ENCODE assay signal across 11 cellular contexts in the genomic region with DNA sequence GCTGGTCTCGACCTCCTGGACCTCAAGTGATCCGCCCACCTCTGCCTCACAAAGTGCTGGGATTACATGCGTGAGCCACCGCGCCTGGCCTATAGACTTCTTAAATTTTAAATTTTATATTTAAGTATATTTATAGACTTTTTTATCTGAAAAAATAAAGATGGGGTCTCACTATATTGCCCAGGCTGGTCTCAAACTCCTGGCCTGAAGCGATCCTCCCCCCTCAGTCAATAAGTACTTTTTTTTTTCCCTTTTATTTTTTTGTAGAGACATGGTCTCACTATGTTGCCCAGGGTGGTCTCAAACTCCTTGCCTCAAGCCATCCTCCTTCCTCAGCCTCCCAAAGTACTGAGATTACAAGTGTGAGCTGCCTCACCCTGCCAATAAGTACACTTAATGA. TPM values are rescaled to one million over a fixed set of nuclear protein-coding genes. Genes with fewer than 3 reads are reported as not detected.
DNase-seq lines count a peak whose midpoint lies in the region; ATAC-seq and TF ChIP-seq lines count a peak whose summit lies in the region.
"Had no signal": no experiment of that assay in that cellular context is flagged by ENCODE, and none has a peak within 500 bp of the region (broad histone marks: within the 10 kb centered on the region; RNA-seq: fewer than 3 reads in every experiment).

No MANE protein-coding gene starts in this region.

- POLR2A ChIA-PET in AG04449 (lab: Yijun Ruan, JAX) = interaction anchor here (0.9 to 1.3 kb wide), 2 partner anchors 9 to 20 kb away, joined by 3 to 7 read pairs; no protein-coding TSS in a partner anchor
- POLR2A ChIA-PET in naive thymus-derived CD8-positive, alpha-beta T cell (lab: Charles Lee) = interaction anchor here (1.4 to 5.5 kb wide), 6 partner anchors 9 to 839 kb away, joined by 3 to 73 read pairs (median 8); a partner anchor contains a TSS

- peaks cover 19% of the 10 kb centered on the region for H3K36me3 Mint-ChIP-seq in central memory CD8-positive, alpha-beta T cell (ENCODE audit: insufficient read depth)
- peaks cover 0 to 6% (median 0%) of the 10 kb centered on the region in 3 donors for H3K36me3 Mint-ChIP-seq in naive thymus-derived CD8-positive, alpha-beta T cell

- no peaks in the 10 kb centered on the region for H3K9me3 Mint-ChIP-seq in central memory CD8-positive, alpha-beta T cell
- H3K9me3 Mint-ChIP-seq in naive thymus-derived CD8-positive, alpha-beta T cell = no peaks in the 10 kb centered on the region

- no peaks in the 10 kb centered on the region for H3K27me3 ChIP-seq in HUES48 (ENCODE audit: control insufficient read depth, insufficient read depth, low read length)

- no peak overlapping the region for H3K9ac ChIP-seq in HUES48 (ENCODE audit: low read depth, low read length)

- peak overlapping the region; percentile 99 for H3K27ac Mint-ChIP-seq in central memory CD8-positive, alpha-beta T cell (ENCODE audit: low read depth)
- H3K27ac Mint-ChIP-seq in naive thymus-derived CD8-positive, alpha-beta T cell = peak overlapping the region; percentile 73 to 100 (median 86)

- in situ Hi-C loops in KBM-7 (cut with MboI; ENCODE audit: low pct_unique_long_range_greater_than_20kb, low sequenced_read_pairs) = no loop called here

- ATAC-seq in central memory CD8-positive, alpha-beta T cell (replicated peaks; ENCODE audit: extremely low read depth, poor library complexity, severe bottlenecking) = no peak
- no peak for ATAC-seq in naive thymus-derived CD8-positive, alpha-beta T cell
- ATAC-seq in omental fat pad (ENCODE audit: low FRiP score) = no peak
- no peak for ATAC-seq in GM18498 (IDR thresholded peaks at IDR 0.05; ENCODE audit: unreplicated experiment)

- H3K4me1 Mint-ChIP-seq in central memory CD8-positive, alpha-beta T cell = peaks cover 14% of the 10 kb centered on the region
- H3K4me1 Mint-ChIP-seq in naive thymus-derived CD8-positive, alpha-beta T cell = peaks cover 9 to 38% (median 26%) of the 10 kb centered on the region in 4 donors

- peaks cover 8% of the 10 kb centered on the region; the same call in 1 of the 2 replicates for H3K4me1 ChIP-seq in HUES48 (ENCODE audit: control insufficient read depth, insufficient read depth, low read length)

- H3K9me3 ChIP-seq in HUES48 (ENCODE audit: control insufficient read depth, insufficient read depth, low read length) = no peaks in the 10 kb centered on the region

- H3K4me3 ChIP-seq in AG04449 (ENCODE audit: low read depth, low read length) (peak overlapping the region; percentile 90), HUES48 (ENCODE audit: low read depth, low read length) (peak overlapping the region; percentile 83; the same call in 1 of the 2 replicates)

- peaks cover 10% of the 10 kb centered on the region for H3K36me3 ChIP-seq in HUES48 (ENCODE audit: control insufficient read depth, insufficient read depth, low read length)

- TF ChIP-seq CTCF in AG04449 (IDR thresholded peaks at IDR 0.05; ENCODE audit: insufficient read depth, low read length, missing control alignments) (no peak), omental fat pad (IDR thresholded peaks at IDR 0.05) (no peak)

- no peaks in the 10 kb centered on the region for H3K27me3 Mint-ChIP-seq in central memory CD8-positive, alpha-beta T cell
- H3K27me3 Mint-ChIP-seq in naive thymus-derived CD8-positive, alpha-beta T cell = peaks cover 0 to 2% (median 0%) of the 10 kb centered on the region in 5 donors

- CTCF ChIA-PET in AG04449 (lab: Yijun Ruan, JAX) = interaction anchor here (1.0 to 5.0 kb wide), 8 partner anchors 8 to 211 kb away, joined by 3 to 30 read pairs (median 4); a partner anchor contains a TSS

- no peak for DNase-seq in AG04449 (ENCODE audit: low read depth, low spot score)
- DNase-seq in central memory CD8-positive, alpha-beta T cell (ENCODE audit: low spot score in 2 of 2) = no peak
- DNase-seq in naive thymus-derived CD8-positive, alpha-beta T cell = no peak
- DNase-seq in AG08395 (ENCODE audit: low spot score) = no peak
- DNase-seq in KBM-7 = no peak
- DNase-seq in omental fat pad (ENCODE audit: low spot score) = no peak
- DNase-seq: DMS79; stimulated activated CD4-positive, alpha-beta T cell treated with anti-CD3 and anti-CD28 coated beads, Interleukin-4, amount 100 ng/mL, for 1 hour; T-helper 9 cell had no signal

- no peak overlapping the region for H3K27ac ChIP-seq in HUES48 (ENCODE audit: low read depth, low read length)

- H3K4me3 Mint-ChIP-seq in central memory CD8-positive, alpha-beta T cell = peak overlapping the region; percentile 95
- peak overlapping the region in 8 of 10 donors; percentile 18 to 97 (median 68) for H3K4me3 Mint-ChIP-seq in naive thymus-derived CD8-positive, alpha-beta T cell

RNA-seq across cellular contexts. Expression of a gene that starts 1.9 kb away (rescaled TPM):
- total RNA-seq in naive thymus-derived CD8-positive, alpha-beta T cell = 1 to 10 TPM; 6.2 to 8.1 TPM
- polyA plus RNA-seq in naive thymus-derived CD8-positive, alpha-beta T cell = 10 to 100 TPM in 1 of 3 donors, 1 to 10 TPM in 2; 2.6 to 10.4 (median 3.5) TPM
- total RNA-seq in omental fat pad = 10 to 100 TPM; 18.9 to 80.9 (median 37.7) TPM

RNA-seq across cellular contexts. Expression of a gene that starts 10.8 kb away (rescaled TPM):
- 1 to 10 TPM; 3.8 to 4.0 TPM for total RNA-seq in naive thymus-derived CD8-positive, alpha-beta T cell
- under 1 TPM; 0.39 to 0.49 (median 0.44) TPM for polyA plus RNA-seq in naive thymus-derived CD8-positive, alpha-beta T cell
- 1 to 10 TPM; 2.2 to 6.1 (median 4.3) TPM for total RNA-seq in omental fat pad

RNA-seq across cellular contexts. Expression of a gene that starts 20.2 kb away (rescaled TPM):
- 10 to 100 TPM in 1 of 2 experiments, 1 to 10 TPM in 1; 9.5 to 10.6 TPM for total RNA-seq in naive thymus-derived CD8-positive, alpha-beta T cell
- polyA plus RNA-seq in naive thymus-derived CD8-positive, alpha-beta T cell = 1 to 10 TPM; 2.3 to 9.2 (median 2.9) TPM
- 10 to 100 TPM; 18.5 to 37.3 (median 23.7) TPM for total RNA-seq in omental fat pad

RNA-seq across cellular contexts. Expression of a gene that starts 34.0 kb away (rescaled TPM):
- total RNA-seq in naive thymus-derived CD8-positive, alpha-beta T cell = under 1 TPM; 0.18 to 0.19 TPM
- not detected for polyA plus RNA-seq in naive thymus-derived CD8-positive, alpha-beta T cell
- total RNA-seq in omental fat pad = 1 to 10 TPM in 1 of 4 donors, under 1 TPM in 1, not detected in 2; 0.24 to 2.2 TPM

RNA-seq across cellular contexts. Expression of a gene that starts 41.6 kb away (rescaled TPM):
- 10 to 100 TPM; 11.8 to 12.8 TPM for total RNA-seq in naive thymus-derived CD8-positive, alpha-beta T cell
- polyA plus RNA-seq in naive thymus-derived CD8-positive, alpha-beta T cell = 10 to 100 TPM; 17.3 to 27.8 (median 22.6) TPM
- total RNA-seq in omental fat pad = 100 to 1,000 TPM; 240 to 419 (median 329) TPM
